In genomic region chrX:48573690-48574269, GRCh38 we compare ENCODE assay signal across 1 cellular context.
TF ChIP-seq lines count a peak whose summit lies in the region.

No MANE protein-coding gene starts in this region.

TF ChIP-seq in IMR-90, 13 proteins besides CTCF, POLR2A, EP300 and RAD21 (continued from another document):
- TF ChIP-seq SMC3 (IDR thresholded peaks at IDR 0.05; ENCODE audit: low read depth, low read length), result no peak
- no peak for TF ChIP-seq FOS (IDR thresholded peaks at IDR 0.05; ENCODE audit: low read depth, low read length)
- TF ChIP-seq BHLHE40 (IDR thresholded peaks at IDR 0.05; ENCODE audit: low read depth, low read length), result no peak
- no peak for TF ChIP-seq NFE2L2 (IDR thresholded peaks at IDR 0.05; ENCODE audit: low read depth, low read length)
- no peak for TF ChIP-seq MAFK (IDR thresholded peaks at IDR 0.05; ENCODE audit: low read depth, low read length)
